Comparison of ENCODE assay signal across 32 cellular contexts in the genomic region with DNA sequence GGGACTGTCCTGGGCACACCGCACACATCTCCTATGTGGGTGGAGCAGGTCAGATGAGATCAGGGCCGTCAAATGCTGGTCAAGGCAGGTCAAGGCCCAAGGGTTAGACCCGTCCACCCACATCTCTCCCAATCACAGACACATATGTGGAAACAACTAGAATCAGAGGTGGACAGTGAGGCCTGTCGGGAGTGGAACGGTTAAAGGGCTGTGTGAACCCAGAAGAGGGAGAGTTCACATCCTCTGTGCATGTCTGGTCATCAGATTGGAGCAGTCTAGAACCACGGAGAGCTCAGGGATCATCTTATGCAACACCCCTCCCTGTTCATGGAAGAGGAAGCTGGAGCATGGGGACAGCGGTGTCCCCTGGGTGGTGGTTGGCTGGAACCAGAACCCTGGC. TPM values are rescaled to one million over a fixed set of nuclear protein-coding genes. Genes with fewer than 3 reads are reported as not detected.
"Had no signal": no experiment of that assay in that cellular context is flagged by ENCODE, and none has a peak within 500 bp of the region (broad histone marks: within the 10 kb centered on the region; RNA-seq: fewer than 3 reads in every experiment).

No MANE protein-coding gene starts in this region.

- DNase-seq: activated CD4-positive, alpha-beta T cell treated with anti-CD3 and anti-CD28 coated beads for 36 hours; activated CD4-positive, alpha-beta T cell treated with anti-CD3 and anti-CD28 coated beads, Interleukin-2, amount 10 ng/mL, durations not matched to agents 7 days and 5 days; activated CD4-positive, alpha-beta T cell treated with anti-CD3 and anti-CD28 coated beads, Interleukin-2, amount 50 U/mL, for 48 hours; activated CD8-positive, alpha-beta T cell treated with anti-CD3 and anti-CD28 coated beads, Interleukin-2, amount 10 ng/mL, durations not matched to agents 7 days and 5 days; activated gamma-delta T cell treated with Interleukin-2 at 50 U/mL for 16 hours; activated naive CD4-positive, alpha-beta T cell treated with anti-CD3 and anti-CD28 coated beads for 36 hours; activated T-cell treated with anti-CD3 and anti-CD28 coated beads, Interleukin-2, amount 50 U/mL, for 24 hours; anterior cingulate cortex; central memory CD4-positive, alpha-beta T cell; Kasumi-1; KG1; MG63; NCI-H1048; NCI-H1105 treated with DMSO at 0.1 percent for 48 hours; NCI-H1436; NCI-H1694; NCI-H1930; NCI-H2081 treated with DMSO at 0.1 percent for 48 hours; NCI-H345; NCI-H524 treated with DMSO at 0.1 percent for 48 hours; SIG-M5; T-cell; T-helper 17 cell; T1000 had no signal

- ATAC-seq: activated CD4-positive, alpha-beta T cell treated with anti-CD3 and anti-CD28 coated beads for 36 hours; activated CD4-positive, CD25-positive, alpha-beta regulatory T cell treated with anti-CD3 and anti-CD28 coated beads, Interleukin-2, amount 50 U/mL, for 24 hours; activated CD8-positive, alpha-beta T cell treated with anti-CD3 and anti-CD28 coated beads, Interleukin-2, amount 10 ng/mL, durations not matched to agents 7 days and 5 days; activated naive CD4-positive, alpha-beta T cell treated with anti-CD3 and anti-CD28 coated beads, Interleukin-2, amount 50 U/mL, for 72 hours; Panc1; SK-N-SH treated with all-trans-retinoic acid at 6 μM for 48 hours; T-cell; T-helper 17 cell had no signal

- H3K9me3 ChIP-seq: MG63 had no signal

- FAIRE-seq: TTC549 had no signal

- H3K27me3 ChIP-seq: MG63 had no signal

- H3K4me3 ChIP-seq: MG63 had no signal

RNA-seq across cellular contexts. Expression of a gene that starts 23.1 kb away (rescaled TPM):
- total RNA-seq: activated CD4-positive, alpha-beta T cell treated with anti-CD3 and anti-CD28 coated beads for 36 hours; activated naive CD4-positive, alpha-beta T cell treated with anti-CD3 and anti-CD28 coated beads for 36 hours; activated naive CD4-positive, alpha-beta T cell treated with anti-CD3 and anti-CD28 coated beads, Interleukin-2, amount 50 U/mL, for 72 hours; T-helper 17 cell had no signal

RNA-seq across cellular contexts. Expression of a gene that starts 38.5 kb away (rescaled TPM):
- total RNA-seq: NCI-H460, RPMI7951, SK-MEL-5 had no signal
